ENCODE assay signal across 1 cellular context in genomic region chr2:205070889-205071288, GRCh38.
TF ChIP-seq lines count a peak whose summit lies in the region.

No MANE protein-coding gene starts in this region.

TF ChIP-seq in K562, 482 proteins besides CTCF, POLR2A, EP300 and RAD21 (continued from another document and continues in another):
- TF ChIP-seq RREB1 (CRISPR knock-in tag; IDR thresholded peaks at IDR 0.05) (no peak), THRB (CRISPR knock-in tag; conservative IDR thresholded peaks at IDR 0.05) (no peak), ZNF121 (CRISPR knock-in tag; conservative IDR thresholded peaks at IDR 0.05) (no peak), GTF2F1 (IDR thresholded peaks at IDR 0.05; ENCODE audit: low read depth, low read length) (no peak), JUND (IDR thresholded peaks at IDR 0.05; ENCODE audit: borderline replicate concordance, low read depth, low read length) (peak; percentile 35; the same call in 1 of the 2 replicates), JUND (tag; IDR thresholded peaks at IDR 0.05; ENCODE audit: borderline replicate concordance, low read depth, low read length) (no peak; the same call in 2 of the 3 replicates), SMARCA5 (IDR thresholded peaks at IDR 0.05) (no peak), PML (IDR thresholded peaks at IDR 0.05; ENCODE audit: low read length) (no peak), GABPA (tag; conservative IDR thresholded peaks at IDR 0.05; ENCODE audit: low read depth) (no peak), ZNF551 (CRISPR knock-in tag; IDR thresholded peaks at IDR 0.05) (no peak), ARID1B (IDR thresholded peaks at IDR 0.05) (peak; percentile 82), NCOA1 (IDR thresholded peaks at IDR 0.05; ENCODE audit: low read depth) (no peak), PHF20 (IDR thresholded peaks at IDR 0.05; ENCODE audit: partially characterized antibody) (no peak), BCL6 (CRISPR knock-in tag; IDR thresholded peaks at IDR 0.05) (no peak), ZNF76 (CRISPR knock-in tag; IDR thresholded peaks at IDR 0.05; ENCODE audit: borderline replicate concordance) (no peak), FOXJ2 (tag; IDR thresholded peaks at IDR 0.05) (no peak), CEBPB (tag; IDR thresholded peaks at IDR 0.05) (no peak), ZNF24 (IDR thresholded peaks at IDR 0.05) (no peak), ZNF561 (CRISPR knock-in tag; conservative IDR thresholded peaks at IDR 0.05) (no peak), MBD2 (IDR thresholded peaks at IDR 0.05; ENCODE audit: borderline replicate concordance, low read depth) (no peak), ZBTB11 (CRISPR knock-in tag; IDR thresholded peaks at IDR 0.05) (no peak), CBX1 (IDR thresholded peaks at IDR 0.05; ENCODE audit: low read depth) (no peak), BHLHE40 (IDR thresholded peaks at IDR 0.05; ENCODE audit: low read length) (no peak), ZC3H4 (CRISPR knock-in tag; IDR thresholded peaks at IDR 0.05; ENCODE audit: borderline replicate concordance) (no peak), ZBTB26 (CRISPR knock-in tag; IDR thresholded peaks at IDR 0.05) (no peak)
- TF ChIP-seq, protein P1, sequence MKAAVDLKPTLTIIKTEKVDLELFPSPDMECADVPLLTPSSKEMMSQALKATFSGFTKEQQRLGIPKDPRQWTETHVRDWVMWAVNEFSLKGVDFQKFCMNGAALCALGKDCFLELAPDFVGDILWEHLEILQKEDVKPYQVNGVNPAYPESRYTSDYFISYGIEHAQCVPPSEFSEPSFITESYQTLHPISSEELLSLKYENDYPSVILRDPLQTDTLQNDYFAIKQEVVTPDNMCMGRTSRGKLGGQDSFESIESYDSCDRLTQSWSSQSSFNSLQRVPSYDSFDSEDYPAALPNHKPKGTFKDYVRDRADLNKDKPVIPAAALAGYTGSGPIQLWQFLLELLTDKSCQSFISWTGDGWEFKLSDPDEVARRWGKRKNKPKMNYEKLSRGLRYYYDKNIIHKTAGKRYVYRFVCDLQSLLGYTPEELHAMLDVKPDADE (conservative IDR thresholded peaks at IDR 0.05; ENCODE audit: control insufficient read depth, low read depth, low read length) = no peak
- TF ChIP-seq, protein P2, sequence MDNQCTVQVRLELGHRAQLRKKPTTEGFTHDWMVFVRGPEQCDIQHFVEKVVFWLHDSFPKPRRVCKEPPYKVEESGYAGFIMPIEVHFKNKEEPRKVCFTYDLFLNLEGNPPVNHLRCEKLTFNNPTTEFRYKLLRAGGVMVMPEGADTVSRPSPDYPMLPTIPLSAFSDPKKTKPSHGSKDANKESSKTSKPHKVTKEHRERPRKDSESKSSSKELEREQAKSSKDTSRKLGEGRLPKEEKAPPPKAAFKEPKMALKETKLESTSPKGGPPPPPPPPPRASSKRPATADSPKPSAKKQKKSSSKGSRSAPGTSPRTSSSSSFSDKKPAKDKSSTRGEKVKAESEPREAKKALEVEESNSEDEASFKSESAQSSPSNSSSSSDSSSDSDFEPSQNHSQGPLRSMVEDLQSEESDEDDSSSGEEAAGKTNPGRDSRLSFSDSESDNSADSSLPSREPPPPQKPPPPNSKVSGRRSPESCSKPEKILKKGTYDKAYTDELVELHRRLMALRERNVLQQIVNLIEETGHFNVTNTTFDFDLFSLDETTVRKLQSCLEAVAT (IDR thresholded peaks at IDR 0.05) = no peak
- TF ChIP-seq, protein P3, sequence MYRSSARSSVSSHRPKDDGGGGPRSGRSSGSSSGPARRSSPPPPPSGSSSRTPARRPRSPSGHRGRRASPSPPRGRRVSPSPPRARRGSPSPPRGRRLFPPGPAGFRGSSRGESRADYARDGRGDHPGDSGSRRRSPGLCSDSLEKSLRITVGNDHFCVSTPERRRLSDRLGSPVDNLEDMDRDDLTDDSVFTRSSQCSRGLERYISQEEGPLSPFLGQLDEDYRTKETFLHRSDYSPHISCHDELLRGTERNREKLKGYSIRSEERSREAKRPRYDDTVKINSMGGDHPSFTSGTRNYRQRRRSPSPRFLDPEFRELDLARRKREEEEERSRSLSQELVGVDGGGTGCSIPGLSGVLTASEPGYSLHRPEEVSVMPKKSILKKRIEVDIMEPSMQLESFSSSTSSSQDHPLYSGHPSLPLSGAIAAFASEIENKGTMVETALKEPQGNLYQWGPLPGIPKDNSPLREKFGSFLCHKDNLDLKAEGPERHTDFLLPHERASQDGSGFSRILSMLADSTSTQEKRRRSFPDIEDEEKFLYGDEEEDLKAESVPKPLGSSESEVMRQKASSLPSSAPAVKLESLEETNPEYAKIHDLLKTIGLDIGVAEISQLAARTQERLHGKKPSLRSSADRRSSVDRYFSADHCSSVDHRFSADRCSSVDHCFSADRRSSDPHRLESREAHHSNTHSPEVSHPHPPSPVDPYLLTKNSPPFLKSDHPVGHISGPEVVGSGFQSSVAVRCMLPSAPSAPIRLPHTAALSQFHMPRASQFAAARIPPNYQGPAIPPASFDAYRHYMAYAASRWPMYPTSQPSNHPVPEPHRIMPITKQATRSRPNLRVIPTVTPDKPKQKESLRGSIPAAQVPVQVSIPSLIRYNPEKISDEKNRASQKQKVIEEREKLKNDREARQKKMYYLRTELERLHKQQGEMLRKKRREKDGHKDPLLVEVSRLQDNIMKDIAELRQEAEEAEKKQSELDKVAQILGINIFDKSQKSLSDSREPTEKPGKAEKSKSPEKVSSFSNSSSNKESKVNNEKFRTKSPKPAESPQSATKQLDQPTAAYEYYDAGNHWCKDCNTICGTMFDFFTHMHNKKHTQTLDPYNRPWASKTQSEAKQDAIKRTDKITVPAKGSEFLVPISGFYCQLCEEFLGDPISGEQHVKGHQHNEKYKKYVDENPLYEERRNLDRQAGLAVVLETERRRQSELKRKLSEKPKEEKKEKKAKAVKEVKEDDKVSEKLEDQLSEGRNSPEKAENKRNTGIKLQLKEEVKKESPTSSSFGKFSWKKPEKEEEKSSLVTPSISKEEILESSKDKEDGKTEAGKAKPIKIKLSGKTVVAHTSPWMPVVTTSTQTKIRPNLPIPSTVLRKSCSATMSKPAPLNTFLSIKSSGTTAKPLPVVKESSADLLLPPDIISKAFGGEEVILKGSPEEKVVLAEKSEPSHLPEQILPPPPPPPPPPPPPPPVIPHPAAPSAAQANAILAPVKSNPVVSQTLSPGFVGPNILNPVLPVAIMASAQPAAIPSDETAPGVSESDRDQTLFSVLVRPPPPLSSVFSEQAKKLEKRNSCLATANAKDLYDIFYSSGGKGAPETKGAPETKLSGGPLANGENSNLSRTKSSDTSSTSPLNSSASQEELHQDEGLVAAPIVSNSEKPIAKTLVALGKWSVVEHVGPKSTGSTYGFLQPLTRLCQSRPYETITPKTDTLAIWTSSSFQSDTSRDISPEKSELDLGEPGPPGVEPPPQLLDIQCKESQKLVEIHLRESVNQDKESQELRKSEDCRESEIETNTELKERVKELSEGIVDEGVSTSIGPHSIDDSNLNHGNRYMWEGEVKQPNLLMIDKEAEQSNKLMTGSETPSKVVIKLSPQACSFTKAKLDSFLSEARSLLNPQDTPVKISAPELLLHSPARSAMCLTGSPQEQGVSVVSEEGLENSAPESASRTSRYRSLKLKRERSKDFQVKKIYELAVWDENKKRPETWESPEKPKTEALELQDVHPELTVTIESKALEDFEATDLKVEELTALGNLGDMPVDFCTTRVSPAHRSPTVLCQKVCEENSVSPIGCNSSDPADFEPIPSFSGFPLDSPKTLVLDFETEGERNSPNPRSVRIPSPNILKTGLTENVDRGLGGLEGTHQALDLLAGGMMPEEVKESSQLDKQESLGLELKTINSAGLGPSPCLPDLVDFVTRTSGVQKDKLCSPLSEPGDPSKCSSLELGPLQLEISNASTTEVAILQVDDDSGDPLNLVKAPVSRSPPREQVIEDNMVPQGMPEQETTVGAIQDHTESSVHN (IDR thresholded peaks at IDR 0.05; ENCODE audit: borderline replicate concordance in 1 of 2, low read depth in 1 of 2) = no peak
- TF ChIP-seq, protein P4, sequence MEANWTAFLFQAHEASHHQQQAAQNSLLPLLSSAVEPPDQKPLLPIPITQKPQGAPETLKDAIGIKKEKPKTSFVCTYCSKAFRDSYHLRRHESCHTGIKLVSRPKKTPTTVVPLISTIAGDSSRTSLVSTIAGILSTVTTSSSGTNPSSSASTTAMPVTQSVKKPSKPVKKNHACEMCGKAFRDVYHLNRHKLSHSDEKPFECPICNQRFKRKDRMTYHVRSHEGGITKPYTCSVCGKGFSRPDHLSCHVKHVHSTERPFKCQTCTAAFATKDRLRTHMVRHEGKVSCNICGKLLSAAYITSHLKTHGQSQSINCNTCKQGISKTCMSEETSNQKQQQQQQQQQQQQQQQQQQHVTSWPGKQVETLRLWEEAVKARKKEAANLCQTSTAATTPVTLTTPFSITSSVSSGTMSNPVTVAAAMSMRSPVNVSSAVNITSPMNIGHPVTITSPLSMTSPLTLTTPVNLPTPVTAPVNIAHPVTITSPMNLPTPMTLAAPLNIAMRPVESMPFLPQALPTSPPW (CRISPR knock-in tag; IDR thresholded peaks at IDR 0.05) = no peak
